13 cellular contexts compared by ENCODE assay signal in the genomic region with DNA sequence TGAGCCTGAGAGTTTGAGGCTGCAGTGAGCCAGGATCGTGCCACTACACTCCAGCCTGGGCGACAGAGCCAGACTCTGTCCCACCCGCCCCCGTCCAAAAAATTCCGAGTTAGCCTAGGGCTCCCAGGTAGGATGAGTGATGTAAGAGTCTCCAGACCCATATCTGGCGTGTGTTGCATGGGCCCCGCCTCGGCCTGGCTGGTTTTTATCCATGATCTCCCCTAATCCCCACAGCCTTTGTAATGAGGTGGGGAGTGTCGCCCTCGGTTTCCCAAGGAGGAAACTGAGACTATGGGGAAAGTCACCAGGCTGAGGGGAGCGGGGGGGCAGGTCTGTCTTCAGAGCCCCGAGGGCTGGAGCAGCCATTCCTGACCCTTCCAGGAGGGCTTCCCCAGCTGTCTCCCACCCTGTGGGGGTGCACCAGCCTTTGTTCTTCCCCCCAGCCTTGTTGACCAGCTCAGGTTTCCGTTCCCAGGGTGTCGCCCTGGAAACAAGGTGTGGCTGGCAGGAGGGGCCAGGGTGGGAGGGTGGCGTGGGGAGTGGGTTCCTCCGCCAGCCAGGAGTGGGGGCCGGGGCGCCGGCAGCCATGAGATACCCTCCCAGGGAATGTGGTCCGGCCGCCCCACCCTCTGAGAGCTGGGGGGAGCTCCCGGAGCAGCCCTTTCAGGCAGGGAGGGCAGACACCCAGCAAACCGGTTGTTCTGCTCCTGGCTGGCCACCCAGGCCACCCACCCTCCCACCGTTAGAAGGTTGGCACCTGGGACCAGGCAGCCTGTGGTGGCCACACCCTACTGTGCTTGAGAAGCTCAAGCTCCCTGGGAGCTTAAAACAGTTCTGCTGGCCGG. TPM values are rescaled to one million over a fixed set of nuclear protein-coding genes. Genes with fewer than 3 reads are reported as not detected.
DNase-seq lines count a peak whose midpoint lies in the region; ATAC-seq and TF ChIP-seq lines count a peak whose summit lies in the region.
"Had no signal": no experiment of that assay in that cellular context is flagged by ENCODE, and none has a peak within 500 bp of the region (broad histone marks: within the 10 kb centered on the region; RNA-seq: fewer than 3 reads in every experiment).

No MANE protein-coding gene starts in this region.

- 29% methylated on average over 25 of the region's 25 CpGs for WGBS in urinary bladder
- 17% methylated on average over 17 of the region's 25 CpGs for WGBS in SK-N-SH (ENCODE audit: low lambda C conversion rate)

- no peak overlapping the region for H3K27ac ChIP-seq in left ventricle myocardium inferior (replicated peaks)
- peak overlapping the region; percentile 26 for H3K27ac ChIP-seq in duodenal mucosa (ENCODE audit: low read depth, low read length)
- H3K27ac ChIP-seq in urinary bladder (ENCODE audit: low read depth): peak overlapping the region; percentile 85
- no peak overlapping the region for H3K27ac ChIP-seq in SK-N-SH (ENCODE audit: low read depth in 2 of 2, low read length in 1 of 2)
- H3K27ac ChIP-seq: WERI-Rb-1 had no signal

- H3K9me3 ChIP-seq in left ventricle myocardium inferior (replicated peaks): peaks cover 10% of the 10 kb centered on the region
- no peaks in the 10 kb centered on the region for H3K9me3 ChIP-seq in duodenal mucosa (ENCODE audit: control insufficient read depth in 1 of 2, low read length in 2 of 2)
- no peaks in the 10 kb centered on the region for H3K9me3 ChIP-seq in SK-N-SH

- no peak for TF ChIP-seq EP300 in SK-N-SH (IDR thresholded peaks at IDR 0.05; ENCODE audit: borderline replicate concordance in 1 of 2, low read depth in 1 of 2, low read length in 1 of 2)

- DNase-seq in Right ventricle myocardium superior (no peak), left ventricle myocardium inferior (no peak), mucosa of gallbladder (ENCODE audit: low spot score) (peak; percentile 85), GF-D8 (lab: John Stamatoyannopoulos, UW) (no peak), SK-N-SH (no peak)
- DNase-seq: ACHN; activated CD8-positive, alpha-beta memory T cell treated with anti-CD3 and anti-CD28 coated beads, Interleukin-2, amount 50 U/mL, for 48 hours; WERI-Rb-1 had no signal

- H3K4me2 ChIP-seq in SK-N-SH: no peak overlapping the region

- TF ChIP-seq RAD21 in SK-N-SH (IDR thresholded peaks at IDR 0.05; ENCODE audit: low read length): no peak

- no peaks in the 10 kb centered on the region for H3K9me2 ChIP-seq in SK-N-SH

- peak; percentile 46 for ATAC-seq in Right ventricle myocardium superior (ENCODE audit: poor library complexity)
- ATAC-seq in HG02759 (IDR thresholded peaks at IDR 0.05; ENCODE audit: unreplicated experiment): no peak

- POLR2A ChIA-PET in SK-N-SH (lab: Yijun Ruan, JAX): no interaction called here

- H3K4me1 ChIP-seq in left ventricle myocardium inferior (peaks cover 10% of the 10 kb centered on the region), duodenal mucosa (ENCODE audit: control insufficient read depth in 1 of 2, insufficient read depth in 2 of 2, low read length in 2 of 2) (peaks cover 0 to 13% of the 10 kb centered on the region in 2 donors), urinary bladder (ENCODE audit: insufficient read depth) (no peaks in the 10 kb centered on the region), SK-N-SH (ENCODE audit: control insufficient read depth in 1 of 2, insufficient read depth in 2 of 2, low read depth in 1 of 2, low read length in 1 of 2) (no peaks in the 10 kb centered on the region)

- CTCF ChIA-PET in SK-N-SH (lab: Yijun Ruan, JAX): no interaction called here

- TF ChIP-seq CTCF in left ventricle myocardium inferior (IDR thresholded peaks at IDR 0.05; ENCODE audit: borderline replicate concordance) (no peak), SK-N-SH (IDR thresholded peaks at IDR 0.05) (no peak)

- H3K27me3 ChIP-seq in left ventricle myocardium inferior (ENCODE audit: low read depth): peaks cover 13% of the 10 kb centered on the region
- H3K27me3 ChIP-seq in duodenal mucosa (ENCODE audit: control insufficient read depth in 1 of 2, insufficient read depth in 2 of 2, low read length in 2 of 2): no peaks in the 10 kb centered on the region
- peaks cover 43% of the 10 kb centered on the region; the same call in 1 of the 2 replicates for H3K27me3 ChIP-seq in SK-N-SH (ENCODE audit: insufficient read depth)

- intact Hi-C loops in Right ventricle myocardium superior (cut with DNase I): no loop called here
- intact Hi-C loops in left ventricle myocardium inferior (cut with micrococcal nuclease): no loop called here

- no peaks in the 10 kb centered on the region for H4K20me1 ChIP-seq in SK-N-SH (ENCODE audit: insufficient read depth)

- H3F3A ChIP-seq in SK-N-SH (replicated peaks; ENCODE audit: insufficient read depth): no peaks in the 10 kb centered on the region

- peak overlapping the region; percentile 35 to 54 for H3K9ac ChIP-seq in duodenal mucosa (ENCODE audit: low read depth in 1 of 2, low read length in 2 of 2)
- H3K9ac ChIP-seq in SK-N-SH: no peak overlapping the region

- no peak overlapping the region for H3K4me3 ChIP-seq in left ventricle myocardium inferior
- H3K4me3 ChIP-seq in duodenal mucosa (ENCODE audit: low read depth in 1 of 2, low read length in 2 of 2): peak overlapping the region in 1 of 2 donors; percentile 1
- H3K4me3 ChIP-seq in urinary bladder (ENCODE audit: low read depth, low read length): no peak overlapping the region
- H3K4me3 ChIP-seq in SK-N-SH (ENCODE audit: low read depth in 2 of 2, low read length in 1 of 2): no peak overlapping the region

- H2AFZ ChIP-seq in SK-N-SH (ENCODE audit: low read depth): no peak overlapping the region

- H3K79me2 ChIP-seq in SK-N-SH (ENCODE audit: insufficient read depth): no peaks in the 10 kb centered on the region

- H3K36me3 ChIP-seq in left ventricle myocardium inferior (peaks cover 32% of the 10 kb centered on the region), duodenal mucosa (ENCODE audit: control insufficient read depth in 1 of 2, insufficient read depth in 2 of 2, low read length in 2 of 2) (peaks cover 22 to 60% of the 10 kb centered on the region in 2 donors), urinary bladder (ENCODE audit: insufficient read depth) (no peaks in the 10 kb centered on the region), SK-N-SH (replicated peaks in 1 of 2; ENCODE audit: control insufficient read depth in 1 of 2, insufficient read depth in 2 of 2, low read length in 1 of 2) (no peaks in the 10 kb centered on the region)
- H3K36me3 ChIP-seq: WERI-Rb-1 had no signal

TF ChIP-seq in SK-N-SH, 30 proteins besides CTCF, POLR2A, EP300 and RAD21 (continues in another document):
- TF ChIP-seq, protein P1, sequence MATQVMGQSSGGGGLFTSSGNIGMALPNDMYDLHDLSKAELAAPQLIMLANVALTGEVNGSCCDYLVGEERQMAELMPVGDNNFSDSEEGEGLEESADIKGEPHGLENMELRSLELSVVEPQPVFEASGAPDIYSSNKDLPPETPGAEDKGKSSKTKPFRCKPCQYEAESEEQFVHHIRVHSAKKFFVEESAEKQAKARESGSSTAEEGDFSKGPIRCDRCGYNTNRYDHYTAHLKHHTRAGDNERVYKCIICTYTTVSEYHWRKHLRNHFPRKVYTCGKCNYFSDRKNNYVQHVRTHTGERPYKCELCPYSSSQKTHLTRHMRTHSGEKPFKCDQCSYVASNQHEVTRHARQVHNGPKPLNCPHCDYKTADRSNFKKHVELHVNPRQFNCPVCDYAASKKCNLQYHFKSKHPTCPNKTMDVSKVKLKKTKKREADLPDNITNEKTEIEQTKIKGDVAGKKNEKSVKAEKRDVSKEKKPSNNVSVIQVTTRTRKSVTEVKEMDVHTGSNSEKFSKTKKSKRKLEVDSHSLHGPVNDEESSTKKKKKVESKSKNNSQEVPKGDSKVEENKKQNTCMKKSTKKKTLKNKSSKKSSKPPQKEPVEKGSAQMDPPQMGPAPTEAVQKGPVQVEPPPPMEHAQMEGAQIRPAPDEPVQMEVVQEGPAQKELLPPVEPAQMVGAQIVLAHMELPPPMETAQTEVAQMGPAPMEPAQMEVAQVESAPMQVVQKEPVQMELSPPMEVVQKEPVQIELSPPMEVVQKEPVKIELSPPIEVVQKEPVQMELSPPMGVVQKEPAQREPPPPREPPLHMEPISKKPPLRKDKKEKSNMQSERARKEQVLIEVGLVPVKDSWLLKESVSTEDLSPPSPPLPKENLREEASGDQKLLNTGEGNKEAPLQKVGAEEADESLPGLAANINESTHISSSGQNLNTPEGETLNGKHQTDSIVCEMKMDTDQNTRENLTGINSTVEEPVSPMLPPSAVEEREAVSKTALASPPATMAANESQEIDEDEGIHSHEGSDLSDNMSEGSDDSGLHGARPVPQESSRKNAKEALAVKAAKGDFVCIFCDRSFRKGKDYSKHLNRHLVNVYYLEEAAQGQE (IDR thresholded peaks at IDR 0.05; ENCODE audit: low read depth, low read length): no peak
- no peak for TF ChIP-seq USF2 (IDR thresholded peaks at IDR 0.05; ENCODE audit: borderline replicate concordance, low read depth, low read length)
- TF ChIP-seq POLR2AphosphoS5 (IDR thresholded peaks at IDR 0.05; ENCODE audit: low read depth, low read length): no peak
- TF ChIP-seq NFIC (IDR thresholded peaks at IDR 0.05; ENCODE audit: borderline replicate concordance): no peak
- no peak for TF ChIP-seq TCF12 (IDR thresholded peaks at IDR 0.05)
- TF ChIP-seq NRF1 (IDR thresholded peaks at IDR 0.05; ENCODE audit: low read depth, low read length): no peak
- no peak for TF ChIP-seq GATA2 (CRISPR knock-in tag; IDR thresholded peaks at IDR 0.05)
- TF ChIP-seq SIN3A (IDR thresholded peaks at IDR 0.05; ENCODE audit: borderline replicate concordance, low read depth, low read length): no peak
- TF ChIP-seq ELF1 (IDR thresholded peaks at IDR 0.05): no peak

RNA-seq across cellular contexts. Expression of gene MYH14, which starts 11.5 kb away (rescaled TPM):
- total RNA-seq in Right ventricle myocardium superior (121 TPM), left ventricle myocardium inferior (115 TPM), mucosa of gallbladder (91.0 TPM), urinary bladder (15.5 TPM)
- polyA plus RNA-seq in urinary bladder (7.0 TPM), SK-N-SH (2012; rRNA removed) (0.02 TPM in 1 of 2 replicates, not detected in the other)
- polyA plus RNA-seq in SK-N-SH (2012; cell fraction: cytosol; rRNA removed): 0.01 TPM in 1 of 2 replicates, not detected in the other
- polyA plus RNA-seq in SK-N-SH (2012; cell fraction: nucleus; rRNA removed): 0.01 TPM in 1 of 2 replicates, not detected in the other
- total RNA-seq: M059J had no signal

RNA-seq across cellular contexts. Expression of gene IZUMO2, which starts 51.8 kb away (rescaled TPM):
- total RNA-seq in Right ventricle myocardium superior (not detected), left ventricle myocardium inferior (not detected), mucosa of gallbladder (not detected), urinary bladder (not detected)
- polyA plus RNA-seq in urinary bladder (not detected), SK-N-SH (2012; rRNA removed) (not detected in 2 replicates)
- not detected in 2 replicates for polyA plus RNA-seq in SK-N-SH (2012; cell fraction: cytosol; rRNA removed)
- polyA plus RNA-seq in SK-N-SH (2012; cell fraction: nucleus; rRNA removed): not detected in 2 replicates
- total RNA-seq: M059J, NCI-H460 had no signal

Comparison
In these comparisons a context has a peak if more than half of its experiments do, and no peak if none do; other contexts are left out.
1. H3K27ac ChIP-seq: peak in duodenal mucosa (single experiment) and urinary bladder (single experiment); none in left ventricle myocardium inferior (single experiment) and SK-N-SH (0 of 2).